1 cellular context compared by ENCODE assay signal in the genomic region with DNA sequence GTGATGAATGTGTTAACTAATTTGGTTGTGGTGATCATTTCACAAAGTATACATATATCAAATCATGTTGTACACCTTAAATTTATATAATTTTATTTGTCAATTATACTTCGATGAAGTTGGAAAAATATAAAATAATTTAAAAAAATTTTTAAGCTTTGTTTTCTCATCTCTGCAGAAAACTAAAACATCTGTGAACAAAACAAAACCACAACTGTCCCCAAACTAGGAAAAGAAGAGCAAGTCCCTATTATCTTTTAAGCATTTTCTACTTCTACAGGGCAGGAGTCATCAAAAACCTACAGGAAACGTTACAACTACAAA.
TF ChIP-seq lines count a peak whose summit lies in the region.

No MANE protein-coding gene starts in this region.

TF ChIP-seq in GM23338, 12 proteins besides CTCF, POLR2A, EP300 and RAD21:
- TF ChIP-seq, protein P1, sequence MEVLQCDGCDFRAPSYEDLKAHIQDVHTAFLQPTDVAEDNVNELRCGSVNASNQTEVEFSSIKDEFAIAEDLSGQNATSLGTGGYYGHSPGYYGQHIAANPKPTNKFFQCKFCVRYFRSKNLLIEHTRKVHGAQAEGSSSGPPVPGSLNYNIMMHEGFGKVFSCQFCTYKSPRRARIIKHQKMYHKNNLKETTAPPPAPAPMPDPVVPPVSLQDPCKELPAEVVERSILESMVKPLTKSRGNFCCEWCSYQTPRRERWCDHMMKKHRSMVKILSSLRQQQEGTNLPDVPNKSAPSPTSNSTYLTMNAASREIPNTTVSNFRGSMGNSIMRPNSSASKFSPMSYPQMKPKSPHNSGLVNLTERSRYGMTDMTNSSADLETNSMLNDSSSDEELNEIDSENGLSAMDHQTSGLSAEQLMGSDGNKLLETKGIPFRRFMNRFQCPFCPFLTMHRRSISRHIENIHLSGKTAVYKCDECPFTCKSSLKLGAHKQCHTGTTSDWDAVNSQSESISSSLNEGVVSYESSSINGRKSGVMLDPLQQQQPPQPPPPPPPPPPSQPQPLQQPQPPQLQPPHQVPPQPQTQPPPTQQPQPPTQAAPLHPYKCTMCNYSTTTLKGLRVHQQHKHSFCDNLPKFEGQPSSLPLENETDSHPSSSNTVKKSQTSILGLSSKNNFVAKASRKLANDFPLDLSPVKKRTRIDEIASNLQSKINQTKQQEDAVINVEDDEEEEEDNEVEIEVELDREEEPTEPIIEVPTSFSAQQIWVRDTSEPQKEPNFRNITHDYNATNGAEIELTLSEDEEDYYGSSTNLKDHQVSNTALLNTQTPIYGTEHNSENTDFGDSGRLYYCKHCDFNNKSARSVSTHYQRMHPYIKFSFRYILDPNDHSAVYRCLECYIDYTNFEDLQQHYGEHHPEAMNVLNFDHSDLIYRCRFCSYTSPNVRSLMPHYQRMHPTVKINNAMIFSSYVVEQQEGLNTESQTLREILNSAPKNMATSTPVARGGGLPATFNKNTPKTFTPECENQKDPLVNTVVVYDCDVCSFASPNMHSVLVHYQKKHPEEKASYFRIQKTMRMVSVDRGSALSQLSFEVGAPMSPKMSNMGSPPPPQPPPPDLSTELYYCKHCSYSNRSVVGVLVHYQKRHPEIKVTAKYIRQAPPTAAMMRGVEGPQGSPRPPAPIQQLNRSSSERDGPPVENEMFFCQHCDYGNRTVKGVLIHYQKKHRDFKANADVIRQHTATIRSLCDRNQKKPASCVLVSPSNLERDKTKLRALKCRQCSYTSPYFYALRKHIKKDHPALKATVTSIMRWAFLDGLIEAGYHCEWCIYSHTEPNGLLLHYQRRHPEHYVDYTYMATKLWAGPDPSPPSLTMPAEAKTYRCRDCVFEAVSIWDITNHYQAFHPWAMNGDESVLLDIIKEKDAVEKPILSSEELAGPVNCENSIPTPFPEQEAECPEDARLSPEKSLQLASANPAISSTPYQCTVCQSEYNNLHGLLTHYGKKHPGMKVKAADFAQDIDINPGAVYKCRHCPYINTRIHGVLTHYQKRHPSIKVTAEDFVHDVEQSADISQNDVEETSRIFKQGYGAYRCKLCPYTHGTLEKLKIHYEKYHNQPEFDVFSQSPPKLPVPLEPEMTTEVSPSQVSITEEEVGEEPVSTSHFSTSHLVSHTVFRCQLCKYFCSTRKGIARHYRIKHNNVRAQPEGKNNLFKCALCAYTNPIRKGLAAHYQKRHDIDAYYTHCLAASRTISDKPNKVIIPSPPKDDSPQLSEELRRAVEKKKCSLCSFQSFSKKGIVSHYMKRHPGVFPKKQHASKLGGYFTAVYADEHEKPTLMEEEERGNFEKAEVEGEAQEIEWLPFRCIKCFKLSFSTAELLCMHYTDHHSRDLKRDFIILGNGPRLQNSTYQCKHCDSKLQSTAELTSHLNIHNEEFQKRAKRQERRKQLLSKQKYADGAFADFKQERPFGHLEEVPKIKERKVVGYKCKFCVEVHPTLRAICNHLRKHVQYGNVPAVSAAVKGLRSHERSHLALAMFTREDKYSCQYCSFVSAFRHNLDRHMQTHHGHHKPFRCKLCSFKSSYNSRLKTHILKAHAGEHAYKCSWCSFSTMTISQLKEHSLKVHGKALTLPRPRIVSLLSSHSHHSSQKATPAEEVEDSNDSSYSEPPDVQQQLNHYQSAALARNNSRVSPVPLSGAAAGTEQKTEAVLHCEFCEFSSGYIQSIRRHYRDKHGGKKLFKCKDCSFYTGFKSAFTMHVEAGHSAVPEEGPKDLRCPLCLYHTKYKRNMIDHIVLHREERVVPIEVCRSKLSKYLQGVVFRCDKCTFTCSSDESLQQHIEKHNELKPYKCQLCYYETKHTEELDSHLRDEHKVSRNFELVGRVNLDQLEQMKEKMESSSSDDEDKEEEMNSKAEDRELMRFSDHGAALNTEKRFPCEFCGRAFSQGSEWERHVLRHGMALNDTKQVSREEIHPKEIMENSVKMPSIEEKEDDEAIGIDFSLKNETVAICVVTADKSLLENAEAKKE (CRISPR knock-in tag; IDR thresholded peaks at IDR 0.05) = no peak
- no peak for TF ChIP-seq STAT1 (IDR thresholded peaks at IDR 0.05; ENCODE audit: unreplicated experiment)
- TF ChIP-seq ETS1 (IDR thresholded peaks at IDR 0.05) = no peak
